In the genomic region with DNA sequence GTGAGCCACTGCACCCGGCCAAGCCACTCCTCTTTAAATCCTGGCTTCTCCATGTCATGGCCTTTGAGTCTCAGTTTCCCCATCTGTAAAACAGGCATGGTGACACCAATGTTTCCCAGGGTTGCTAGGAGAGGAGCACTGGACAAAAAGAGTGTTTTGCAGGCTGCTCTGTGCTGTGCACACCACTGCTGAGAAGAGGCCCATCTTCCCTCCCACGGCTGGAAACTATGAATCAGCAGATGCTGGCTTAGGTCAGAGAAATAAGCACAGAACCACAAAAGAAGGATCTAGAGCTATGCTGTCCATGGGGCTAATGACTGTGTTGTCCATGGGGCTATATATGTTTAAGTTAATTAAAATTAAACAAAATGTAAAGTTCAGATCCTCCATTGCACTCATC, we compare ENCODE assay signal across 11 cellular contexts. TPM values are rescaled to one million over a fixed set of nuclear protein-coding genes. Genes with fewer than 3 reads are reported as not detected.
A peak's percentile ranks its signal among the peaks of the same experiment; 100 is the strongest.
DNase-seq lines count a peak whose midpoint lies in the region; ATAC-seq and TF ChIP-seq lines count a peak whose summit lies in the region.
"Had no signal": no experiment of that assay in that cellular context is flagged by ENCODE, and none has a peak within 500 bp of the region (broad histone marks: within the 10 kb centered on the region; RNA-seq: fewer than 3 reads in every experiment).

No MANE protein-coding gene starts in this region.

- peak overlapping the region; percentile 35 for H3K27ac Mint-ChIP-seq in activated T-cell treated with anti-CD3 and anti-CD28 coated beads, Interleukin-2, amount 50 U/mL, for 24 hours
- H3K27ac Mint-ChIP-seq: naive B cell had no signal

- peaks cover 0 to 4% of the 10 kb centered on the region in 2 donors for H3K27me3 ChIP-seq in left lung
- no peaks in the 10 kb centered on the region for H3K27me3 ChIP-seq in aorta (ENCODE audit: control insufficient read depth in 1 of 2, insufficient read depth in 2 of 2, low read length in 1 of 2)

- H3K4me1 ChIP-seq in left lung (peaks cover 0 to 40% of the 10 kb centered on the region in 2 donors), aorta (ENCODE audit: control insufficient read depth in 1 of 2, insufficient read depth in 2 of 2, low read length in 2 of 2) (no peaks in the 10 kb centered on the region)

- WGBS in aorta, 2 donors = 73 to 75% methylated on average over 2 of the region's 2 CpGs

- ATAC-seq in left ventricle myocardium superior = peak; percentile 43
- ATAC-seq in Right ventricle myocardium superior (ENCODE audit: poor library complexity) = no peak
- peak; percentile 79 for ATAC-seq in left lung
- peak; percentile 35 for ATAC-seq in aorta (ENCODE audit: low FRiP score)

- H3K36me3 Mint-ChIP-seq in activated T-cell treated with anti-CD3 and anti-CD28 coated beads, Interleukin-2, amount 50 U/mL, for 24 hours (ENCODE audit: low read depth) = no peaks in the 10 kb centered on the region
- H3K36me3 Mint-ChIP-seq: naive B cell had no signal

- intact Hi-C loops in left ventricle myocardium superior (cut with micrococcal nuclease) (no loop called here), Right ventricle myocardium superior (cut with DNase I) (no loop called here), left lung (cut with DNase I) (no loop called here), aorta (cut with DNase I) (no loop called here)

- H3K27ac ChIP-seq in left lung = peak overlapping the region; percentile 2 to 23
- no peak overlapping the region for H3K27ac ChIP-seq in aorta (ENCODE audit: low read depth in 1 of 2, low read length in 2 of 2)

- peaks cover 4% of the 10 kb centered on the region for H3K4me1 Mint-ChIP-seq in activated T-cell treated with anti-CD3 and anti-CD28 coated beads, Interleukin-2, amount 50 U/mL, for 24 hours (ENCODE audit: low read depth)
- H3K4me1 Mint-ChIP-seq: naive B cell had no signal

- H3K9me3 ChIP-seq in left lung (no peaks in the 10 kb centered on the region), aorta (ENCODE audit: control insufficient read depth, low read length) (no peaks in the 10 kb centered on the region)

- TF ChIP-seq CTCF in left lung (IDR thresholded peaks at IDR 0.05) = no peak

- DNase-seq in left ventricle myocardium superior = no peak
- DNase-seq in Right ventricle myocardium superior = no peak
- DNase-seq in activated T-cell treated with anti-CD3 and anti-CD28 coated beads, Interleukin-2, amount 50 U/mL, for 24 hours = no peak
- peak in 1 of 2 donors; percentile 63 for DNase-seq in left lung
- DNase-seq in aorta = peak in 1 of 2 donors; percentile 69
- DNase-seq in GDM1 (lab: John Stamatoyannopoulos, UW) = no peak
- DNase-seq in nucleus accumbens (lab: John Stamatoyannopoulos, UW) = no peak
- DNase-seq in iPS-NIHi7 (ENCODE audit: extremely low spot score) = no peak
- DNase-seq: DMS53, naive B cell, NCI-H524 treated with DMSO at 0.1 percent for 48 hours had no signal

- H3K4me3 Mint-ChIP-seq in activated T-cell treated with anti-CD3 and anti-CD28 coated beads, Interleukin-2, amount 50 U/mL, for 24 hours = no peak overlapping the region
- H3K4me3 Mint-ChIP-seq: naive B cell had no signal

- no peaks in the 10 kb centered on the region for H3K9me3 Mint-ChIP-seq in activated T-cell treated with anti-CD3 and anti-CD28 coated beads, Interleukin-2, amount 50 U/mL, for 24 hours

- no peaks in the 10 kb centered on the region for H3K27me3 Mint-ChIP-seq in activated T-cell treated with anti-CD3 and anti-CD28 coated beads, Interleukin-2, amount 50 U/mL, for 24 hours

- H3K36me3 ChIP-seq in left lung (no peaks in the 10 kb centered on the region), aorta (ENCODE audit: control insufficient read depth in 1 of 2, insufficient read depth in 2 of 2, low read length in 1 of 2) (no peaks in the 10 kb centered on the region)

- H3K4me3 ChIP-seq in left lung = no peak overlapping the region
- H3K4me3 ChIP-seq in aorta (ENCODE audit: low read length in 2 of 2) = no peak overlapping the region

RNA-seq across cellular contexts. Expression of gene TSHZ3, which starts 37.2 kb away (rescaled TPM):
- total RNA-seq in left ventricle myocardium superior (2.6 TPM), Right ventricle myocardium superior (3.1 TPM), left lung (1 to 10 TPM; 6.7 to 7.0 TPM), aorta (10 to 100 TPM; 16.4 to 20.6 TPM)
- 1 to 10 TPM; 3.0 to 5.1 TPM for polyA plus RNA-seq in aorta

Comparison
In these comparisons a context has a peak if more than half of its experiments do, and no peak if none do; other contexts are left out.
1. H3K27ac ChIP-seq: peak in left lung (2 of 2); none in aorta (0 of 2).